Comparison of ENCODE assay signal across 8 cellular contexts in genomic region chr9:131728961-131729360, GRCh38. TPM values are rescaled to one million over a fixed set of nuclear protein-coding genes. Genes with fewer than 3 reads are reported as not detected.
DNase-seq lines count a peak whose midpoint lies in the region; ATAC-seq lines count a peak whose summit lies in the region.

No MANE protein-coding gene starts in this region.

- H3K4me1 Mint-ChIP-seq in activated naive CD4-positive, alpha-beta T cell treated with anti-CD3 and anti-CD28 coated beads, Interleukin-2, amount 10 ng/mL, durations not matched to agents 7 days and 5 days, result peaks cover 94% of the 10 kb centered on the region
- peaks cover 82 to 87% of the 10 kb centered on the region in 2 donors for H3K4me1 Mint-ChIP-seq in natural killer cell treated with Interleukin-12 subunit alpha and Interleukin-12 subunit beta and Interleukin-15 and Interleukin-18, amount 100 ng/mL, for 72 hours (ENCODE audit: low read depth in 2 of 2)

- H3K27me3 Mint-ChIP-seq in activated naive CD4-positive, alpha-beta T cell treated with anti-CD3 and anti-CD28 coated beads, Interleukin-2, amount 10 ng/mL, durations not matched to agents 7 days and 5 days, result no peaks in the 10 kb centered on the region
- H3K27me3 Mint-ChIP-seq in natural killer cell treated with Interleukin-12 subunit alpha and Interleukin-12 subunit beta and Interleukin-15 and Interleukin-18, amount 100 ng/mL, for 72 hours, result no peaks in the 10 kb centered on the region

- ATAC-seq in GM18498 (IDR thresholded peaks at IDR 0.05; ENCODE audit: unreplicated experiment) (peak; percentile 22), HG03095 (IDR thresholded peaks at IDR 0.05; ENCODE audit: unreplicated experiment) (no peak), HG03025 (IDR thresholded peaks at IDR 0.05; ENCODE audit: low FRiP score, unreplicated experiment) (no peak)
- ATAC-seq in natural killer cell treated with Interleukin-12 subunit alpha and Interleukin-12 subunit beta and Interleukin-15 and Interleukin-18, amount 100 ng/mL, for 72 hours, result peak; percentile 51 to 73

- peak overlapping the region; percentile 97 for H3K27ac Mint-ChIP-seq in activated naive CD4-positive, alpha-beta T cell treated with anti-CD3 and anti-CD28 coated beads, Interleukin-2, amount 10 ng/mL, durations not matched to agents 7 days and 5 days
- H3K27ac Mint-ChIP-seq in natural killer cell treated with Interleukin-12 subunit alpha and Interleukin-12 subunit beta and Interleukin-15 and Interleukin-18, amount 100 ng/mL, for 72 hours, result peak overlapping the region; percentile 95 to 99

- CTCF ChIA-PET in activated naive CD4-positive, alpha-beta T cell treated with anti-CD3 and anti-CD28 coated beads, Interleukin-2, amount 10 ng/mL, durations not matched to agents 7 days and 5 days (lab: Charles Lee), result interaction anchor here (0.9 to 2.1 kb wide), 7 partner anchors 11 to 137 kb away, joined by 3 to 16 read pairs (median 3); partner anchors contain the start of gene RAPGEF1

- H3K4me3 Mint-ChIP-seq in activated naive CD4-positive, alpha-beta T cell treated with anti-CD3 and anti-CD28 coated beads, Interleukin-2, amount 10 ng/mL, durations not matched to agents 7 days and 5 days, result peak overlapping the region; percentile 56
- peak overlapping the region; percentile 89 for H3K4me3 Mint-ChIP-seq in natural killer cell treated with Interleukin-12 subunit alpha and Interleukin-12 subunit beta and Interleukin-15 and Interleukin-18, amount 100 ng/mL, for 72 hours

- no peaks in the 10 kb centered on the region for H3K9me3 Mint-ChIP-seq in activated naive CD4-positive, alpha-beta T cell treated with anti-CD3 and anti-CD28 coated beads, Interleukin-2, amount 10 ng/mL, durations not matched to agents 7 days and 5 days
- no peaks in the 10 kb centered on the region for H3K9me3 Mint-ChIP-seq in natural killer cell treated with Interleukin-12 subunit alpha and Interleukin-12 subunit beta and Interleukin-15 and Interleukin-18, amount 100 ng/mL, for 72 hours

- DNase-seq in NCI-H69 (lab: John Stamatoyannopoulos, UW) (peak; percentile 27), C1 segment of cervical spinal cord (lab: John Stamatoyannopoulos, UW) (no peak), NCI-H187 (lab: John Stamatoyannopoulos, UW) (no peak)
- DNase-seq in activated naive CD4-positive, alpha-beta T cell treated with anti-CD3 and anti-CD28 coated beads, Interleukin-2, amount 10 ng/mL, durations not matched to agents 7 days and 5 days, result peak; percentile 67
- DNase-seq in natural killer cell treated with Interleukin-12 subunit alpha and Interleukin-12 subunit beta and Interleukin-15 and Interleukin-18, amount 100 ng/mL, for 72 hours (ENCODE audit: low spot score), result no peak

- peaks cover 18% of the 10 kb centered on the region for H3K36me3 Mint-ChIP-seq in activated naive CD4-positive, alpha-beta T cell treated with anti-CD3 and anti-CD28 coated beads, Interleukin-2, amount 10 ng/mL, durations not matched to agents 7 days and 5 days
- H3K36me3 Mint-ChIP-seq in natural killer cell treated with Interleukin-12 subunit alpha and Interleukin-12 subunit beta and Interleukin-15 and Interleukin-18, amount 100 ng/mL, for 72 hours, result no peaks in the 10 kb centered on the region

RNA-seq across cellular contexts. Expression of gene RAPGEF1, which starts 10.9 kb away (rescaled TPM):
- 100 to 1,000 TPM; 109 to 215 TPM for total RNA-seq in natural killer cell treated with Interleukin-12 subunit alpha and Interleukin-12 subunit beta and Interleukin-15 and Interleukin-18, amount 100 ng/mL, for 72 hours

Comparison
In these comparisons a context has a peak if more than half of its experiments do, and no peak if none do; other contexts are left out.
1. ATAC-seq: peak in GM18498 (single experiment) and natural killer cell treated with Interleukin-12 subunit alpha and Interleukin-12 subunit beta and Interleukin-15 and Interleukin-18, amount 100 ng/mL, for 72 hours (2 of 2); none in HG03095 (single experiment) and HG03025 (single experiment).
2. DNase-seq: peak in NCI-H69 (single experiment) and activated naive CD4-positive, alpha-beta T cell treated with anti-CD3 and anti-CD28 coated beads, Interleukin-2, amount 10 ng/mL, durations not matched to agents 7 days and 5 days (single experiment); none in natural killer cell treated with Interleukin-12 subunit alpha and Interleukin-12 subunit beta and Interleukin-15 and Interleukin-18, amount 100 ng/mL, for 72 hours (single experiment), C1 segment of cervical spinal cord (0 of 14) and NCI-H187 (0 of 2).